Comparison of ENCODE assay signal across 8 cellular contexts in the genomic region with DNA sequence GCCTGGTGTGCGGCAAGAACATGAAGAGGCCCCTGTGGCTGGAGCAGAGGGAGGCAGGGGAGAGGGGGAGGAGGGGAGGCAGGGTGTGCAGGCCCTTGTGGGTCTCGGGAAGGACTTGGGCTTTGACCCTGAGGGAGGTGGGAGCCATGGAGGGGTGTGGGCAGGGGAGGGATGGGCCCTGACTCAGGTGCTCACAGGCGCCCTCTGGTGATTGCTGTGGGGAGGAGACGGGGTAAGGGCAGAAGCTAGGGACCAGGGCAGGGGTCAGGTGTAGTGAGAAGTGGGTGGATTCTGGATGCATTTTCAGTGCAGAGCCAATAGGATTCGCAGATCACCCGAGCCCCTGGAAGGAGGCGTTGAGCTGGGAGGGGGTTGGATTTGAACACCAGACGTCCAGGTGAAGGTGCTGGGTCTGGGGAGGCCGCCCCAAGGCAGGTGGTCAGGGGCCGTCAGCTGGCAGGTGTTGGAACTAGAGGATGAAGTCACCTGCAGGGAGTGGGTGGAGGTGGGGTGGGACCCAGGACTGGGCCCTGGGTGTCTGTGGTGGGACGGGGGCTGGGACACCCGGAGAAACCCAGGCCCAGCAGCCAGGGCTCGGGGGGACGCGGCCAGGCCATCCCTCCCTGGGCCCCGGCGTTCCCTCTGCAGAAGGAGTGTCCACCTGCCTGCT.
A peak's percentile ranks its signal among the peaks of the same experiment; 100 is the strongest.
DNase-seq lines count a peak whose midpoint lies in the region; ATAC-seq and TF ChIP-seq lines count a peak whose summit lies in the region.

No MANE protein-coding gene starts in this region.

- no peaks in the 10 kb centered on the region for H3K4me1 ChIP-seq in cardiac muscle cell (ENCODE audit: low read depth)
- no peaks in the 10 kb centered on the region for H3K4me1 ChIP-seq in CD4-positive, alpha-beta memory T cell (ENCODE audit: insufficient read depth, low read length)

- no peaks in the 10 kb centered on the region for H3K27me3 ChIP-seq in CD4-positive, alpha-beta T cell (ENCODE audit: control insufficient read depth, insufficient read depth, low read length)
- H3K27me3 ChIP-seq in cardiac muscle cell = no peaks in the 10 kb centered on the region
- no peaks in the 10 kb centered on the region for H3K27me3 ChIP-seq in CD4-positive, alpha-beta memory T cell (ENCODE audit: insufficient read depth, low read length)

- peak; percentile 55 for ATAC-seq in CD4-positive, alpha-beta T cell (ENCODE audit: poor library complexity)
- ATAC-seq in GM21723 (IDR thresholded peaks at IDR 0.05; ENCODE audit: unreplicated experiment) = no peak

- CTCF ChIA-PET in CD4-positive, alpha-beta T cell (lab: Charles Lee) = interaction anchor here (0.7 kb wide), 1 partner anchor 20 kb away, joined by 3 read pairs; no protein-coding TSS in a partner anchor
- CTCF ChIA-PET in CD4-positive, alpha-beta memory T cell (lab: Charles Lee; ENCODE audit: partially characterized antibody) = interaction anchor here (0.8 to 1.6 kb wide), 3 partner anchors 103 to 108 kb away, joined by 3 to 6 read pairs (median 5); no protein-coding TSS in a partner anchor

- intact Hi-C loops in CD4-positive, alpha-beta T cell (cut with DNase I, micrococcal nuclease) = loop anchor here in 1 of 2 experiments (1.0 kb wide), 1 partner anchor 106 kb away; no protein-coding TSS in a partner anchor
- intact Hi-C loops in CD4-positive, alpha-beta memory T cell (cut with micrococcal nuclease) = no loop called here

- no peaks in the 10 kb centered on the region for H3K27me3 Mint-ChIP-seq in CD4-positive, alpha-beta T cell
- H3K27me3 Mint-ChIP-seq in CD4-positive, alpha-beta memory T cell = no peaks in the 10 kb centered on the region

- peaks cover 9% of the 10 kb centered on the region for H3K9me3 ChIP-seq in CD4-positive, alpha-beta T cell (ENCODE audit: control insufficient read depth, low read length)
- no peaks in the 10 kb centered on the region for H3K9me3 ChIP-seq in cardiac muscle cell (ENCODE audit: low read depth)
- no peaks in the 10 kb centered on the region for H3K9me3 ChIP-seq in CD4-positive, alpha-beta memory T cell (ENCODE audit: control insufficient read depth in 1 of 2, low read length in 2 of 2)

- POLR2A ChIA-PET in CD4-positive, alpha-beta T cell (lab: Charles Lee) = no interaction called here
- POLR2A ChIA-PET in CD4-positive, alpha-beta memory T cell (lab: Charles Lee; ENCODE audit: partially characterized antibody) = no interaction called here

- H3K4me3 Mint-ChIP-seq in CD4-positive, alpha-beta T cell = no peak overlapping the region
- no peak overlapping the region for H3K4me3 Mint-ChIP-seq in CD4-positive, alpha-beta memory T cell

- peaks cover 4% of the 10 kb centered on the region for H3K36me3 ChIP-seq in cardiac muscle cell
- no peaks in the 10 kb centered on the region for H3K36me3 ChIP-seq in CD4-positive, alpha-beta memory T cell (ENCODE audit: insufficient read depth, low read length)

- H3K27ac ChIP-seq in CD4-positive, alpha-beta T cell (ENCODE audit: low read depth, low read length) = no peak overlapping the region
- peak overlapping the region; percentile 66 for H3K27ac ChIP-seq in cardiac muscle cell
- no peak overlapping the region for H3K27ac ChIP-seq in CD4-positive, alpha-beta memory T cell (ENCODE audit: low read depth, low read length)

- DNase-seq in CD4-positive, alpha-beta T cell = peak in 8 of 10 experiments; percentile 21 to 50 (median 32)
- DNase-seq in HuH-7 (ENCODE audit: low spot score) (peak; percentile 79), cardiac muscle cell (ENCODE audit: low read depth in 1 of 2, low spot score in 1 of 2) (peak; percentile 22 to 54), H4 (ENCODE audit: low spot score) (no peak)
- peak; percentile 80 for DNase-seq in activated CD8-positive, alpha-beta memory T cell treated with anti-CD3 and anti-CD28 coated beads for 24 hours
- DNase-seq in stimulated activated CD4-positive, alpha-beta T cell treated with anti-CD3 and anti-CD28 coated beads, Interleukin-1b, Interleukin-23, amount 100 ng/mL, for 48 hours = peak; percentile 36
- no peak for DNase-seq in CD4-positive, alpha-beta memory T cell

- H3K4me1 Mint-ChIP-seq in CD4-positive, alpha-beta T cell (ENCODE audit: low read depth) = no peaks in the 10 kb centered on the region
- no peaks in the 10 kb centered on the region for H3K4me1 Mint-ChIP-seq in CD4-positive, alpha-beta memory T cell

- peak; percentile 34 for TF ChIP-seq CTCF in CD4-positive, alpha-beta T cell (IDR thresholded peaks at IDR 0.05)
- TF ChIP-seq CTCF in cardiac muscle cell (IDR thresholded peaks at IDR 0.05; ENCODE audit: low read depth, low read length) = peak; percentile 54

- no peak overlapping the region for H3K4me3 ChIP-seq in cardiac muscle cell
- no peak overlapping the region for H3K4me3 ChIP-seq in CD4-positive, alpha-beta memory T cell (ENCODE audit: low read length in 2 of 2)

- H3K27ac Mint-ChIP-seq in CD4-positive, alpha-beta T cell = no peak overlapping the region
- H3K27ac Mint-ChIP-seq in CD4-positive, alpha-beta memory T cell = no peak overlapping the region

- H3K36me3 Mint-ChIP-seq in CD4-positive, alpha-beta T cell (ENCODE audit: low read depth) = peaks cover 1% of the 10 kb centered on the region
- H3K36me3 Mint-ChIP-seq in CD4-positive, alpha-beta memory T cell = peaks cover 2 to 4% of the 10 kb centered on the region in 2 donors

- H3K9me3 Mint-ChIP-seq in CD4-positive, alpha-beta T cell = no peaks in the 10 kb centered on the region
- peaks cover 0 to 25% (median 11%) of the 10 kb centered on the region in 8 donors for H3K9me3 Mint-ChIP-seq in CD4-positive, alpha-beta memory T cell

Comparison
In these comparisons a context has a peak if more than half of its experiments do, and no peak if none do; other contexts are left out.
1. DNase-seq: peak in CD4-positive, alpha-beta T cell (8 of 10), HuH-7 (single experiment), activated CD8-positive, alpha-beta memory T cell treated with anti-CD3 and anti-CD28 coated beads for 24 hours (single experiment), cardiac muscle cell (2 of 2) and stimulated activated CD4-positive, alpha-beta T cell treated with anti-CD3 and anti-CD28 coated beads, Interleukin-1b, Interleukin-23, amount 100 ng/mL, for 48 hours (single experiment); none in H4 (single experiment) and CD4-positive, alpha-beta memory T cell (0 of 5).